27 cellular contexts compared by ENCODE assay signal in genomic region chr5:131008329-131008728, GRCh38.
"Had no signal": no experiment of that assay in that cellular context is flagged by ENCODE, and none has a peak within 500 bp of the region (broad histone marks: within the 10 kb centered on the region; RNA-seq: fewer than 3 reads in every experiment).

No MANE protein-coding gene starts in this region.

- ATAC-seq: effector memory CD8-positive, alpha-beta T cell; esophagus mucosa; gastrocnemius medialis; heart right ventricle; left cardiac atrium; left lung; left ventricle myocardium superior; lower lobe of right lung; mucosa of descending colon had no signal

- H3K4me3 ChIP-seq: colonic mucosa, esophagus squamous epithelium, gastrocnemius medialis, heart right ventricle, left lung, lower lobe of right lung, mucosa of descending colon had no signal

- H3K36me3 Mint-ChIP-seq: mesothelial cell of epicardium had no signal

- H3K27ac ChIP-seq: colonic mucosa, epithelial cell of prostate, esophagus squamous epithelium, gastrocnemius medialis, heart right ventricle, left lung, lower lobe of right lung had no signal

- H3K9me3 ChIP-seq: colonic mucosa, esophagus squamous epithelium, gastrocnemius medialis, left lung, lower lobe of right lung, mucosa of descending colon had no signal

- H3K9me3 Mint-ChIP-seq: dendritic cell treated with granulocyte-macrophage colony-stimulating factor and Interleukin-4, amounts not matched to agents 40 ng/mL and 50 ng/mL, for 4 days; effector memory CD8-positive, alpha-beta T cell; endodermal cell; mesothelial cell of epicardium had no signal

- H3K27ac Mint-ChIP-seq: dendritic cell treated with granulocyte-macrophage colony-stimulating factor and Interleukin-4, amounts not matched to agents 40 ng/mL and 50 ng/mL, for 4 days; effector memory CD8-positive, alpha-beta T cell; endodermal cell; mesothelial cell of epicardium had no signal

- H3K4me1 Mint-ChIP-seq: endodermal cell, mesothelial cell of epicardium had no signal

- H3K4me1 ChIP-seq: colonic mucosa, esophagus squamous epithelium, gastrocnemius medialis, heart right ventricle, left lung, lower lobe of right lung had no signal

- H3K36me3 ChIP-seq: colonic mucosa, esophagus squamous epithelium, gastrocnemius medialis, heart right ventricle, left lung, lower lobe of right lung had no signal

- FAIRE-seq: endometrium, islet of Langerhans, keratinocyte had no signal

- H3K27me3 ChIP-seq: colonic mucosa, esophagus squamous epithelium, gastrocnemius medialis, left lung had no signal

- H3K4me3 Mint-ChIP-seq: dendritic cell treated with granulocyte-macrophage colony-stimulating factor and Interleukin-4, amounts not matched to agents 40 ng/mL and 50 ng/mL, for 4 days; effector memory CD8-positive, alpha-beta T cell; endodermal cell; mesothelial cell of epicardium had no signal

- DNase-seq: colonic mucosa; cortex of kidney; effector CD8-positive, alpha-beta T cell; effector memory CD8-positive, alpha-beta T cell; endodermal cell; erythroblast; esophagus squamous epithelium; foreskin fibroblast; foreskin melanocyte; gastrocnemius medialis; glutamatergic neuron; head of caudate nucleus; heart right ventricle; hippocampal formation; left cardiac atrium; left ventricle myocardium superior; lower lobe of right lung; mesenchymal stem cell; mucosa of descending colon had no signal
